In genomic region chr15:74540135-74540760, GRCh38 we compare ENCODE assay signal across 8 cellular contexts. TPM values are rescaled to one million over a fixed set of nuclear protein-coding genes. Genes with fewer than 3 reads are reported as not detected.
DNase-seq lines count a peak whose midpoint lies in the region; ATAC-seq and TF ChIP-seq lines count a peak whose summit lies in the region.

No MANE protein-coding gene starts in this region.

- no peaks in the 10 kb centered on the region for H3K9me3 Mint-ChIP-seq in activated T-cell treated with anti-CD3 and anti-CD28 coated beads, Interleukin-2, amount 50 U/mL, for 4 hours

- H3K27me3 ChIP-seq in upper lobe of right lung = no peaks in the 10 kb centered on the region

- H3K36me3 ChIP-seq in KOPT-K1 (ENCODE audit: insufficient read depth, low read length) (peaks cover 12% of the 10 kb centered on the region), upper lobe of right lung (peaks cover 10% of the 10 kb centered on the region)

- H3K4me3 ChIP-seq in astrocyte of the spinal cord (ENCODE audit: low read depth, low read length) (peak overlapping the region; percentile 79), lower leg skin (ENCODE audit: low read depth, poor library complexity, severe bottlenecking) (peak overlapping the region; percentile 42), upper lobe of right lung (peak overlapping the region; percentile 63)

- peaks cover 5% of the 10 kb centered on the region for H3K36me3 Mint-ChIP-seq in activated T-cell treated with anti-CD3 and anti-CD28 coated beads, Interleukin-2, amount 50 U/mL, for 4 hours (ENCODE audit: insufficient read depth)

- intact Hi-C loops in lower leg skin (cut with DNase I; ENCODE audit: low total_unique reads) = loop anchor here (10.0 kb wide), 2 partner anchors 225 to 805 kb away; partner anchors contain the start of gene NEIL1
- intact Hi-C loops in upper lobe of right lung (cut with DNase I) = no loop called here

- TF ChIP-seq CTCF in astrocyte of the spinal cord (IDR thresholded peaks at IDR 0.05; ENCODE audit: low read depth, low read length) (no peak), lower leg skin (IDR thresholded peaks at IDR 0.05) (no peak), upper lobe of right lung (IDR thresholded peaks at IDR 0.05) (no peak)

- peak overlapping the region; percentile 95 for H3K4me3 Mint-ChIP-seq in activated T-cell treated with anti-CD3 and anti-CD28 coated beads, Interleukin-2, amount 50 U/mL, for 4 hours

- in situ Hi-C loops in astrocyte of the spinal cord (cut with HindIII; ENCODE audit: low sequenced_read_pairs) = no loop called here

- DNase-seq in activated T-cell treated with anti-CD3 and anti-CD28 coated beads, Interleukin-2, amount 50 U/mL, for 4 hours = no peak
- no peak for DNase-seq in activated T-cell treated with anti-CD3 and anti-CD28 coated beads, Interleukin-2, amount 50 U/mL, for 1 hour
- DNase-seq in astrocyte of the spinal cord (ENCODE audit: low read depth, low spot score) (peak; percentile 24), lower leg skin (ENCODE audit: low spot score in 2 of 2) (peak in 1 of 2 donors; percentile 37), upper lobe of right lung (no peak), epidermal melanocyte (ENCODE audit: insufficient read length, low spot score) (no peak), CD1c-positive myeloid dendritic cell (ENCODE audit: extremely low spot score) (no peak)

- H3K4me1 ChIP-seq in upper lobe of right lung = peaks cover 23% of the 10 kb centered on the region

- peak overlapping the region; percentile 92 for H3K27ac ChIP-seq in KOPT-K1 (ENCODE audit: low read depth, low read length, poor library complexity, severe bottlenecking)
- peak overlapping the region; percentile 62 for H3K27ac ChIP-seq in upper lobe of right lung

- H3K9me3 ChIP-seq in KOPT-K1 (ENCODE audit: insufficient read depth, low read length, poor library complexity, severe bottlenecking) (no peaks in the 10 kb centered on the region), upper lobe of right lung (no peaks in the 10 kb centered on the region)

- 2 to 5% methylated on average over 19 of the region's 19 CpGs for WGBS in lower leg skin, 2 donors

- peaks cover 45% of the 10 kb centered on the region for H3K4me1 Mint-ChIP-seq in activated T-cell treated with anti-CD3 and anti-CD28 coated beads, Interleukin-2, amount 50 U/mL, for 4 hours (ENCODE audit: low read depth)

- no peak for TF ChIP-seq POLR2A in lower leg skin (IDR thresholded peaks at IDR 0.05)

- no peak for ATAC-seq in activated T-cell treated with anti-CD3 and anti-CD28 coated beads, Interleukin-2, amount 50 U/mL, for 4 hours
- no peak for ATAC-seq in upper lobe of right lung

- no peaks in the 10 kb centered on the region for H3K27me3 Mint-ChIP-seq in activated T-cell treated with anti-CD3 and anti-CD28 coated beads, Interleukin-2, amount 50 U/mL, for 4 hours (ENCODE audit: low read depth)

RNA-seq across cellular contexts. Expression of gene ARID3B, which starts 0.8 kb away (rescaled TPM):
- total RNA-seq in activated T-cell treated with anti-CD3 and anti-CD28 coated beads, Interleukin-2, amount 50 U/mL, for 4 hours = 10 to 100 TPM; 15.4 to 23.0 (median 21.8) TPM
- total RNA-seq in lower leg skin (1 to 10 TPM; 4.9 to 6.3 (median 6.1) TPM), upper lobe of right lung (10.7 TPM)
